In genomic region chr17:29091591-29092291, GRCh38 we compare ENCODE assay signal across 11 cellular contexts. TPM values are rescaled to one million over a fixed set of nuclear protein-coding genes. Genes with fewer than 3 reads are reported as not detected.
A peak's percentile ranks its signal among the peaks of the same experiment; 100 is the strongest.
DNase-seq lines count a peak whose midpoint lies in the region; ATAC-seq, FAIRE-seq and TF ChIP-seq lines count a peak whose summit lies in the region.
"Had no signal": no experiment of that assay in that cellular context is flagged by ENCODE, and none has a peak within 500 bp of the region (broad histone marks: within the 10 kb centered on the region; RNA-seq: fewer than 3 reads in every experiment).

No MANE protein-coding gene starts in this region.

- 87% methylated on average over 12 of the region's 13 CpGs; no CpG with 5 or more reads in 1 of the 2 experiments for WGBS in H1 (ENCODE audit: extremely low coverage in 1 of 2, insufficient coverage in 1 of 2, insufficient read length in 1 of 2, insufficient replicate concordance in 2 of 2, low coverage in 1 of 2, low lambda C conversion rate in 2 of 2, missing lambda C conversion rate in 1 of 2), 2 experiments

- no peak for TF ChIP-seq RAD21 in H1 (IDR thresholded peaks at IDR 0.05 in 1 of 2, conservative IDR thresholded peaks at IDR 0.05 in 1 of 2; ENCODE audit: low read depth in 2 of 2, low read length in 2 of 2)

- H2AFZ ChIP-seq in H1 (ENCODE audit: low read length): no peak overlapping the region

- H2AK5ac ChIP-seq in H1 (ENCODE audit: low read depth, low read length): no peak overlapping the region

- no peak for TF ChIP-seq EP300 in H1 (IDR thresholded peaks at IDR 0.05; ENCODE audit: borderline replicate concordance in 1 of 2, low read depth in 2 of 2, low read length in 2 of 2)

- no peak for TF ChIP-seq POLR2A in H1 (IDR thresholded peaks at IDR 0.05; ENCODE audit: control extremely low read depth in 1 of 2, low read depth in 2 of 2, low read length in 2 of 2)

- peak overlapping the region; percentile 24; the same call in 1 of the 2 replicates for H2BK5ac ChIP-seq in H1 (ENCODE audit: low read depth, low read length)

- H3K27ac Mint-ChIP-seq in activated naive CD8-positive, alpha-beta T cell treated with anti-CD3 and anti-CD28 coated beads, Interleukin-2, amount 50 U/mL, for 24 hours: no peak overlapping the region
- H3K27ac Mint-ChIP-seq in glutamatergic neuron (ENCODE audit: unreplicated experiment) (no peak overlapping the region), type B pancreatic cell (no peak overlapping the region), nephron progenitor cell (no peak overlapping the region)
- H3K27ac Mint-ChIP-seq: T-cell had no signal

- POLR2A ChIA-PET in H1 (lab: Charles Lee; ENCODE audit: partially characterized antibody): interaction anchor here (1.0 to 1.6 kb wide), 6 partner anchors 9 to 372 kb away, joined by 3 to 5 read pairs (median 4); partner anchors contain the start of gene RPL23A

- TF ChIP-seq CTCF in H1 (IDR thresholded peaks at IDR 0.05; ENCODE audit: control extremely low read depth in 1 of 3, insufficient read depth in 1 of 3, low read depth in 1 of 3, low read length in 3 of 3) (no peak), glutamatergic neuron (IDR thresholded peaks at IDR 0.05; ENCODE audit: partially characterized antibody, unreplicated experiment) (no peak), type B pancreatic cell (conservative IDR thresholded peaks at IDR 0.05) (no peak), nephron progenitor cell (IDR thresholded peaks at IDR 0.05) (no peak)

- no peak overlapping the region for H2BK20ac ChIP-seq in H1 (ENCODE audit: low read length)

- H3K9me3 Mint-ChIP-seq in activated naive CD8-positive, alpha-beta T cell treated with anti-CD3 and anti-CD28 coated beads, Interleukin-2, amount 50 U/mL, for 24 hours: no peaks in the 10 kb centered on the region
- H3K9me3 Mint-ChIP-seq in glutamatergic neuron (ENCODE audit: unreplicated experiment): peaks cover 8% of the 10 kb centered on the region
- no peaks in the 10 kb centered on the region for H3K9me3 Mint-ChIP-seq in type B pancreatic cell
- no peaks in the 10 kb centered on the region for H3K9me3 Mint-ChIP-seq in nephron progenitor cell
- H3K9me3 Mint-ChIP-seq: T-cell had no signal

- H3K36me3 Mint-ChIP-seq in activated naive CD8-positive, alpha-beta T cell treated with anti-CD3 and anti-CD28 coated beads, Interleukin-2, amount 50 U/mL, for 24 hours (ENCODE audit: low read depth): peaks cover 5% of the 10 kb centered on the region
- H3K36me3 Mint-ChIP-seq in glutamatergic neuron (ENCODE audit: unreplicated experiment) (peaks cover 3% of the 10 kb centered on the region), type B pancreatic cell (peaks cover 16% of the 10 kb centered on the region), nephron progenitor cell (ENCODE audit: low read depth) (peaks cover 32% of the 10 kb centered on the region)

- no peak overlapping the region for H3K56ac ChIP-seq in H1 (replicated peaks; ENCODE audit: insufficient read length, low read depth, low read length)

- H3K27me3 ChIP-seq in BLaER1: no peaks in the 10 kb centered on the region
- H3K27me3 ChIP-seq in H1 (replicated peaks in 1 of 4; ENCODE audit: control insufficient read depth in 3 of 4, extremely low read depth in 1 of 4, insufficient read depth in 3 of 4, low read length in 3 of 4): no peaks in the 10 kb centered on the region

- H3K4me1 Mint-ChIP-seq in activated naive CD8-positive, alpha-beta T cell treated with anti-CD3 and anti-CD28 coated beads, Interleukin-2, amount 50 U/mL, for 24 hours: no peaks in the 10 kb centered on the region
- H3K4me1 Mint-ChIP-seq in glutamatergic neuron (ENCODE audit: low read depth, unreplicated experiment) (peaks cover 5% of the 10 kb centered on the region), type B pancreatic cell (ENCODE audit: unreplicated experiment) (peaks cover 11% of the 10 kb centered on the region), nephron progenitor cell (peaks cover 44% of the 10 kb centered on the region)
- H3K4me1 Mint-ChIP-seq: T-cell had no signal

- DNase-seq in NCI-H146 (lab: John Stamatoyannopoulos, UW) (peak; percentile 91), NCI-H82 treated with DMSO at 0.1 percent for 48 hours (lab: John Stamatoyannopoulos, UW; ENCODE audit: unreplicated experiment) (peak; percentile 78), H1 (ENCODE audit: low read depth in 1 of 2, low spot score in 2 of 2) (no peak), glutamatergic neuron (no peak), type B pancreatic cell (ENCODE audit: extremely low spot score, unreplicated experiment) (no peak), nephron progenitor cell (no peak)
- DNase-seq in activated naive CD8-positive, alpha-beta T cell treated with anti-CD3 and anti-CD28 coated beads, Interleukin-2, amount 50 U/mL, for 24 hours: no peak
- DNase-seq: mesendoderm, T-cell had no signal

- no peak overlapping the region for H3K4ac ChIP-seq in H1 (replicated peaks; ENCODE audit: insufficient read length, low read depth, low read length)

- H3K23ac ChIP-seq in H1 (ENCODE audit: insufficient read length): no peak overlapping the region

- H3K4me3 ChIP-seq in BLaER1 (no peak overlapping the region), H1 (ENCODE audit: extremely low read depth in 1 of 4, insufficient read depth in 2 of 4, low read depth in 3 of 4, low read length in 4 of 4) (no peak overlapping the region)

- no peak overlapping the region for H2BK120ac ChIP-seq in H1 (replicated peaks; ENCODE audit: low read depth, low read length)

- no peak overlapping the region for H3K18ac ChIP-seq in H1 (ENCODE audit: extremely low read depth, low read length)

- H3K14ac ChIP-seq in H1 (ENCODE audit: insufficient read length): no peak overlapping the region

- no peak overlapping the region for H2BK12ac ChIP-seq in H1 (ENCODE audit: low read depth, low read length)

- H3K4me2 ChIP-seq in BLaER1: peak overlapping the region; percentile 24; the same call in 1 of the 2 replicates
- H3K4me2 ChIP-seq in H1 (ENCODE audit: insufficient read depth in 1 of 2, low read depth in 2 of 2, low read length in 2 of 2): no peak overlapping the region

- no peak overlapping the region for H3K4me3 Mint-ChIP-seq in activated naive CD8-positive, alpha-beta T cell treated with anti-CD3 and anti-CD28 coated beads, Interleukin-2, amount 50 U/mL, for 24 hours
- H3K4me3 Mint-ChIP-seq in glutamatergic neuron (ENCODE audit: unreplicated experiment): no peak overlapping the region
- H3K4me3 Mint-ChIP-seq in type B pancreatic cell: no peak overlapping the region
- no peak overlapping the region for H3K4me3 Mint-ChIP-seq in nephron progenitor cell
- H3K4me3 Mint-ChIP-seq: T-cell had no signal

- no peak overlapping the region; the same call in 1 of the 2 replicates for H4K8ac ChIP-seq in H1 (ENCODE audit: extremely low read depth, insufficient read depth, low read length)

- H4K91ac ChIP-seq in H1 (replicated peaks; ENCODE audit: insufficient read length, low read length): no peak overlapping the region

- no peaks in the 10 kb centered on the region for H3K27me3 Mint-ChIP-seq in activated naive CD8-positive, alpha-beta T cell treated with anti-CD3 and anti-CD28 coated beads, Interleukin-2, amount 50 U/mL, for 24 hours
- peaks cover 9% of the 10 kb centered on the region for H3K27me3 Mint-ChIP-seq in glutamatergic neuron (ENCODE audit: unreplicated experiment)
- no peaks in the 10 kb centered on the region for H3K27me3 Mint-ChIP-seq in type B pancreatic cell
- H3K27me3 Mint-ChIP-seq in nephron progenitor cell (ENCODE audit: low read depth, poor library complexity): no peaks in the 10 kb centered on the region
- H3K27me3 Mint-ChIP-seq: T-cell had no signal

- peak overlapping the region; percentile 30; the same call in 1 of the 2 replicates for H3K27ac ChIP-seq in BLaER1
- no peak overlapping the region for H3K27ac ChIP-seq in H1 (ENCODE audit: low read depth, low read length)

- H3K79me1 ChIP-seq in H1 (ENCODE audit: low read depth, low read length): no peaks in the 10 kb centered on the region

- H3K4me1 ChIP-seq in BLaER1 (peaks cover 74% of the 10 kb centered on the region), H1 (replicated peaks in 1 of 4; ENCODE audit: control insufficient read depth in 3 of 4, insufficient read depth in 4 of 4, low read length in 3 of 4) (peaks cover 0 to 12% (median 7%) of the 10 kb centered on the region in 4 experiments; a peak in 5 of 7 replicates)

- H4K20me1 ChIP-seq in BLaER1 (peaks cover 100% of the 10 kb centered on the region), H1 (replicated peaks in 1 of 2; ENCODE audit: control insufficient read depth in 1 of 2, insufficient read depth in 2 of 2, low read length in 2 of 2) (peaks cover 0 to 2% of the 10 kb centered on the region in 2 experiments)

- CTCF ChIA-PET in H1 (lab: Charles Lee; ENCODE audit: partially characterized antibody): interaction anchor here (0.9 to 4.2 kb wide), 19 partner anchors 33 to 158 kb away, joined by 3 to 33 read pairs (median 4); no protein-coding TSS in a partner anchor

- no peaks in the 10 kb centered on the region for H3K79me2 ChIP-seq in H1 (ENCODE audit: control insufficient read depth in 1 of 2, insufficient read depth in 2 of 2, low read length in 2 of 2)

- peak overlapping the region; percentile 53; the same call in 1 of the 2 replicates for H3K9ac ChIP-seq in BLaER1
- no peak overlapping the region for H3K9ac ChIP-seq in H1 (replicated peaks in 1 of 4; ENCODE audit: extremely low read depth in 1 of 4, low read depth in 3 of 4, low read length in 3 of 4)

- H3K9me3 ChIP-seq in BLaER1 (no peaks in the 10 kb centered on the region), H1 (ENCODE audit: insufficient read depth in 2 of 2, low read depth in 1 of 2, low read length in 1 of 2) (no peaks in the 10 kb centered on the region)

- H3K36me3 ChIP-seq in BLaER1 (peaks cover 100% of the 10 kb centered on the region), H1 (ENCODE audit: control insufficient read depth in 2 of 4, insufficient read depth in 4 of 4, low read length in 3 of 4) (peaks cover 0 to 26% (median 11%) of the 10 kb centered on the region in 4 experiments; a peak in 6 of 8 replicates)

- H2BK15ac ChIP-seq in H1 (ENCODE audit: low read length): no peak overlapping the region

- ATAC-seq in activated naive CD8-positive, alpha-beta T cell treated with anti-CD3 and anti-CD28 coated beads, Interleukin-2, amount 50 U/mL, for 24 hours: no peak
- ATAC-seq: T-cell had no signal

- H4K5ac ChIP-seq in H1 (ENCODE audit: insufficient read length, low read depth, low read length): no peak overlapping the region

- FAIRE-seq in H1 (lab: Jason Lieb, UNC): no peak
- FAIRE-seq: GM12892 had no signal

- no peaks in the 10 kb centered on the region for H3K23me2 ChIP-seq in H1 (ENCODE audit: low read depth, low read length)

RNA-seq across cellular contexts. Expression of gene PIPOX, which starts 48.8 kb away (rescaled TPM):
- total RNA-seq in H1 (2021; fragmentation: NEBNext Ultra II Directional; extraction: Animal tissue kit (Norgen Biotek cat#: 25700)): 55.5 and 57.2 TPM in 2 replicates
- polyA plus RNA-seq in H1 (2011; rRNA removed): 75.0 and 99.6 TPM in 2 replicates
- 70.3 TPM for polyA plus RNA-seq in H1 (2011; cell fraction: cytosol; rRNA removed)
- 39.1 TPM for polyA plus RNA-seq in H1 (2011; cell fraction: nucleus; rRNA removed)
- 46.5 to 58.4 TPM (median 54.3 TPM) in 4 replicates for polyA plus RNA-seq in H1 (2012, experiment 1 of 2)
- polyA plus RNA-seq in H1 (2012, experiment 2 of 2): 39.4 TPM
- 51.2 TPM for polyA plus RNA-seq in H1 (2013, experiment 1 of 2)
- polyA plus RNA-seq in H1 (2013, experiment 2 of 2): 48.0 TPM
- 68.1 and 68.2 TPM in 2 replicates for polyA minus RNA-seq in H1 (2011; rRNA and poly(A)+ RNA removed)
- polyA minus RNA-seq in H1 (2011; cell fraction: cytosol; rRNA and poly(A)+ RNA removed): 15.8 TPM
- polyA minus RNA-seq in H1 (2011; cell fraction: nucleus; rRNA and poly(A)+ RNA removed): 28.2 TPM
- total RNA-seq in glutamatergic neuron (ENCODE audit: unreplicated experiment): 1.4 TPM
- 3.1 and 3.8 TPM in 2 replicates for total RNA-seq in type B pancreatic cell (ENCODE audit: low replicate concordance)

Comparison
In these comparisons a context has a peak if more than half of its experiments do, and no peak if none do; other contexts are left out.
1. DNase-seq: peak in NCI-H146 (single experiment) and NCI-H82 treated with DMSO at 0.1 percent for 48 hours (single experiment); none in H1 (0 of 2), activated naive CD8-positive, alpha-beta T cell treated with anti-CD3 and anti-CD28 coated beads, Interleukin-2, amount 50 U/mL, for 24 hours (single experiment), glutamatergic neuron (single experiment), type B pancreatic cell (single experiment) and nephron progenitor cell (single experiment).
2. RNA of gene PIPOX, which starts 48.8 kb away (total RNA-seq): 55.5 to 57.2 TPM in H1; 3.1 to 3.8 TPM in type B pancreatic cell and 1.4 TPM in glutamatergic neuron (single experiment); every median in the first group is over 10 times any median in the second.